In the genomic region with DNA sequence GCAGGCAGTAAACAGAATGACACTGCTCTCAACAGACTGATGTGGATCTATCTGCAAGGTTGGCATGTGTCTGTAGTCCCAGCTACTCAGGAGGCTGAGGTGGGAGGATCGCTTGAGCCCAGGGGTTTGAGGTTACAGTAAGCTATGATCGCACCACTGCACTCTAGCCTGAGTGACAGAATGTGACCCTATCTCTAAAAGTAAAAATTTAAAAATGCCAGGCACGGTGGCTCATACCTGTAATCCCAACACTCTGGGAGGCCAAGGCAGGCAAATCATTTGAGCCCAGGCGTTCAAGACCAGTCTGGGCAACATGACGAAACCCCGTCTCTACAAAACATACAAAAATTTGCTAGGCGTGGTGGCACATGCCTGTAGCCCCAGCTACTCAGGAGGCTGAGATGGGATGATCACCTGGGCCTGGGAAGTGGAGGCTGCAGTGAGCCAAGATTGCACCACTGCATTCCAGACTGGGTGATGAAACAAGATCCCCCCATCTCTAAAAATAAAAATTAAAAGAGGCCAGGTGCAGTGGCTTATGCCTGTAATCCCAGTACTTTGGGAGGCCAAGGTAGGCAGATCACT, we compare ENCODE assay signal across 10 cellular contexts. TPM values are rescaled to one million over a fixed set of nuclear protein-coding genes. Genes with fewer than 3 reads are reported as not detected.
"Had no signal": no experiment of that assay in that cellular context is flagged by ENCODE, and none has a peak within 500 bp of the region (broad histone marks: within the 10 kb centered on the region; RNA-seq: fewer than 3 reads in every experiment).

No MANE protein-coding gene starts in this region.

RNA-seq across cellular contexts. Expression of a gene that starts 19.8 kb away (rescaled TPM):
- total RNA-seq: pulmonary artery endothelial cell, right atrium auricular region, smooth muscle cell, suprapubic skin, transverse colon, ureter, vagina had no signal
- polyA plus RNA-seq: naive thymus-derived CD4-positive, alpha-beta T cell; pancreas; smooth muscle cell had no signal

RNA-seq across cellular contexts. Expression of a gene that starts 23.6 kb away (rescaled TPM):
- total RNA-seq: naive thymus-derived CD4-positive, alpha-beta T cell; natural killer cell; smooth muscle cell had no signal
- polyA plus RNA-seq: naive thymus-derived CD4-positive, alpha-beta T cell had no signal
